ENCODE assay signal across 20 cellular contexts in the genomic region with DNA sequence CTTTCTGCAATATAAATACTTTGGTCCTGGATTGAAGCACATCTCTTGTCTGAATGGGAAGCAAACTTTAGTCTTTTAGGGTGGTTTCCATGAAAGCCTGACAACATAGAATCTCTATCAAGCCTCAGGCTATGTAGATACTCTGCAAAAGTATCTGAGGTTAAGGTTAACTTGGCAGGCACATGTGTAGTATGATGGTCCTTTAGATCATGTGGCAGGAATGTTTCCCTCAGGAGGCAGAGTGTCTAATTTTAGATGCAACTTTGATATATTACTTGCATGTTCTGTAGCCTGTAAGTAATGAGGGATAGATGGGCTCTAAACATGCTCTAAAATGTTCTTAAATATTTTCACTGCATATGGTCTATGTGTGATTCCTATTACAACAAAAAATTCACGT. TPM values are rescaled to one million over a fixed set of nuclear protein-coding genes. Genes with fewer than 3 reads are reported as not detected.
DNase-seq lines count a peak whose midpoint lies in the region; ATAC-seq, FAIRE-seq and TF ChIP-seq lines count a peak whose summit lies in the region.
"Had no signal": no experiment of that assay in that cellular context is flagged by ENCODE, and none has a peak within 500 bp of the region (broad histone marks: within the 10 kb centered on the region; RNA-seq: fewer than 3 reads in every experiment).

No MANE protein-coding gene starts in this region.

- WGBS in heart left ventricle, 4 donors = 70 to 76% (median 72%) methylated on average over 1 of the region's 1 CpG
- WGBS in K562 (ENCODE audit: insufficient coverage, low coverage, missing lambda C conversion rate) = 19% methylated on average over 1 of the region's 1 CpG

- no peaks in the 10 kb centered on the region for H3K9me1 ChIP-seq in K562 (ENCODE audit: control insufficient read depth, insufficient read depth, low read length)

- H3K27me3 ChIP-seq in heart left ventricle = peaks cover 0 to 45% (median 22%) of the 10 kb centered on the region in 9 donors
- H3K27me3 ChIP-seq in Loucy (ENCODE audit: insufficient read depth, low read length, poor library complexity, severe bottlenecking) = peaks cover 16% of the 10 kb centered on the region
- no peaks in the 10 kb centered on the region for H3K27me3 ChIP-seq in K562 (ENCODE audit: control insufficient read depth in 2 of 2, insufficient read depth in 2 of 2, low read length in 2 of 2)
- H3K27me3 ChIP-seq in effector memory CD4-positive, alpha-beta T cell (replicated peaks; ENCODE audit: control insufficient read depth, insufficient read depth, low read length, poor library complexity, severe bottlenecking) = no peaks in the 10 kb centered on the region

- no peaks in the 10 kb centered on the region for H3K36me3 ChIP-seq in heart left ventricle
- peaks cover 95% of the 10 kb centered on the region for H3K36me3 ChIP-seq in Loucy (ENCODE audit: insufficient read depth, low read length)
- peaks cover 95% of the 10 kb centered on the region for H3K36me3 ChIP-seq in K562 (ENCODE audit: control insufficient read depth, insufficient read depth, low read length)
- no peaks in the 10 kb centered on the region for H3K36me3 ChIP-seq in effector memory CD4-positive, alpha-beta T cell (ENCODE audit: control insufficient read depth, insufficient read depth, low read length)

- H3K9ac ChIP-seq in Loucy (ENCODE audit: low read depth, low read length, poor library complexity, severe bottlenecking) = peak overlapping the region; percentile 97
- H3K9ac ChIP-seq in K562 (ENCODE audit: insufficient read depth in 1 of 2, low read depth in 2 of 2, low read length in 2 of 2) = no peak overlapping the region
- H3K9ac ChIP-seq: KMS-11, SK-N-SH had no signal

- no peaks in the 10 kb centered on the region for H3K9me2 ChIP-seq in Loucy (replicated peaks; ENCODE audit: low read depth, low read length)
- H3K9me2 ChIP-seq: SK-N-SH had no signal

- peak; percentile 20 for ATAC-seq in left ventricle myocardium superior
- no peak for ATAC-seq in heart left ventricle
- no peak for ATAC-seq in K562
- ATAC-seq: GM23338, HCT116 had no signal

- peaks cover 99% of the 10 kb centered on the region for H3K79me2 ChIP-seq in Loucy (ENCODE audit: insufficient read depth, low read length)
- peaks cover 82% of the 10 kb centered on the region for H3K79me2 ChIP-seq in K562 (ENCODE audit: control insufficient read depth, insufficient read depth, low read length)

- no peak for TF ChIP-seq CTCF in heart left ventricle (IDR thresholded peaks at IDR 0.05)
- no peak for TF ChIP-seq CTCF in Loucy (conservative IDR thresholded peaks at IDR 0.05; ENCODE audit: low read length)
- no peak for TF ChIP-seq CTCF in K562 (IDR thresholded peaks at IDR 0.05 in 2 of 3, conservative IDR thresholded peaks at IDR 0.05 in 1 of 3; ENCODE audit: insufficient read depth in 2 of 3, low read depth in 1 of 3, low read length in 3 of 3)

- no peak overlapping the region for H3K4me3 ChIP-seq in heart left ventricle
- H3K4me3 ChIP-seq in Loucy (ENCODE audit: low read length, poor library complexity, severe bottlenecking) = peak overlapping the region; percentile 89
- no peak overlapping the region for H3K4me3 ChIP-seq in K562
- H3K4me3 ChIP-seq in effector memory CD4-positive, alpha-beta T cell (ENCODE audit: insufficient read depth, low read depth, low read length, poor library complexity, severe bottlenecking) = no peak overlapping the region
- H3K4me3 ChIP-seq: GM23338 had no signal

- peaks cover 98% of the 10 kb centered on the region for H4K20me1 ChIP-seq in Loucy (ENCODE audit: insufficient read depth, low read length, poor library complexity, severe bottlenecking)
- H4K20me1 ChIP-seq in K562 (replicated peaks; ENCODE audit: control insufficient read depth, insufficient read depth, low read length) = no peaks in the 10 kb centered on the region

- no peak for TF ChIP-seq EP300 in K562 (IDR thresholded peaks at IDR 0.05; ENCODE audit: low read length)

- CTCF ChIA-PET in K562 (lab: Yijun Ruan, JAX; ENCODE audit: low intra/inter-chr PET ratio) = no interaction called here

- BruUV-seq in K562 (replicated peaks; lab: Mats Ljungman, UMichigan) = no TSS peak

- no peak for TF ChIP-seq POLR2A in heart left ventricle (IDR thresholded peaks at IDR 0.05)
- no peak for TF ChIP-seq POLR2A in K562 (conservative IDR thresholded peaks at IDR 0.05)

- H3F3A ChIP-seq in Loucy (ENCODE audit: low read depth) = peaks cover 17% of the 10 kb centered on the region; the same call in 1 of the 2 replicates

- in situ Hi-C loops in K562 (cut with MboI) = loop anchor here (5.0 to 10.0 kb wide), 2 partner anchors 42 to 235 kb away; no protein-coding TSS in a partner anchor

- H2AFZ ChIP-seq in Loucy (ENCODE audit: low read length) (no peak overlapping the region), K562 (ENCODE audit: low read depth, low read length) (no peak overlapping the region)
- H2AFZ ChIP-seq: GM23338 had no signal

- H3K4me2 ChIP-seq in Loucy (ENCODE audit: low read depth, low read length, poor library complexity, severe bottlenecking) (peak overlapping the region; percentile 86), K562 (ENCODE audit: insufficient read depth, low read length) (no peak overlapping the region)
- H3K4me2 ChIP-seq: GM23338, KMS-11, SK-N-SH had no signal

- no peak for TF ChIP-seq RAD21 in K562 (CRISPR knock-in tag; conservative IDR thresholded peaks at IDR 0.05 in 1 of 2, IDR thresholded peaks at IDR 0.05 in 1 of 2)

- H3K9me3 ChIP-seq in heart left ventricle (no peaks in the 10 kb centered on the region), Loucy (ENCODE audit: insufficient read depth, low read depth, low read length) (no peaks in the 10 kb centered on the region), K562 (replicated peaks; ENCODE audit: control insufficient read depth, insufficient read depth, low read depth, low read length) (peaks cover 6% of the 10 kb centered on the region; the same call in 1 of the 2 replicates)
- no peaks in the 10 kb centered on the region for H3K9me3 ChIP-seq in effector memory CD4-positive, alpha-beta T cell (ENCODE audit: control insufficient read depth, low read length)
- H3K9me3 ChIP-seq: SK-N-SH had no signal

- no peak overlapping the region for H3K27ac ChIP-seq in heart left ventricle
- H3K27ac ChIP-seq in K562 (ENCODE audit: extremely low read depth, low read depth, low read length) = peak overlapping the region; percentile 87; the same call in 1 of the 3 replicates
- H3K27ac ChIP-seq in effector memory CD4-positive, alpha-beta T cell (ENCODE audit: insufficient read depth, low read length, poor library complexity, severe bottlenecking) = no peak overlapping the region
- H3K27ac ChIP-seq: KMS-11 had no signal

- intact Hi-C loops in left ventricle myocardium superior (cut with micrococcal nuclease) = no loop called here
- intact Hi-C loops in heart left ventricle (cut with DNase I) = loop anchor here in 1 of 10 donors (10.0 kb wide), 1 partner anchor 1325 kb away; no protein-coding TSS in a partner anchor
- intact Hi-C loops in K562 (cut with micrococcal nuclease) = loop anchor here (10.0 kb wide), 1 partner anchor 1235 kb away; a partner anchor contains a TSS

- FAIRE-seq in K562 (lab: Jason Lieb, UNC) = no peak
- FAIRE-seq: A204.1 had no signal

- peaks cover 0 to 11% (median 0%) of the 10 kb centered on the region in 12 donors for H3K4me1 ChIP-seq in heart left ventricle
- H3K4me1 ChIP-seq in Loucy (ENCODE audit: insufficient read depth, low read length, poor library complexity, severe bottlenecking) = peaks cover 92% of the 10 kb centered on the region
- H3K4me1 ChIP-seq in K562 (replicated peaks in 1 of 2; ENCODE audit: control insufficient read depth in 2 of 2, insufficient read depth in 2 of 2, low read length in 2 of 2) = peaks cover 17 to 69% of the 10 kb centered on the region in 2 experiments
- H3K4me1 ChIP-seq in effector memory CD4-positive, alpha-beta T cell (ENCODE audit: control insufficient read depth, insufficient read depth, low read length, poor library complexity, severe bottlenecking) = no peaks in the 10 kb centered on the region

- POLR2A ChIA-PET in K562 (lab: Yijun Ruan, JAX) = interaction anchor here (1.3 to 2.1 kb wide), 3 partner anchors 8 to 41 kb away, joined by 3 to 6 read pairs (median 5); a partner anchor contains a TSS

- DNase-seq in left ventricle myocardium superior = no peak
- DNase-seq in heart left ventricle = no peak
- no peak for DNase-seq in K562 (ENCODE audit: extremely low read depth in 1 of 4, low spot score in 3 of 4)
- DNase-seq in activated naive CD4-positive, alpha-beta T cell treated with anti-CD3 and anti-CD28 coated beads, Interleukin-2, amount 50 U/mL, for 16 hours = no peak
- no peak for DNase-seq in AML-193 (lab: John Stamatoyannopoulos, UW)
- DNase-seq in effector memory CD4-positive, alpha-beta T cell = no peak
- DNase-seq: CD8-positive, alpha-beta memory T cell; NCI-H1105; NCI-H1694 treated with DMSO at 0.1 percent for 48 hours; NCI-H510A treated with DMSO at 0.1 percent for 48 hours; NCI-H774; RPMI8226; SHP77 treated with DMSO at 0.1 percent for 48 hours; SK-N-SH had no signal

TF ChIP-seq in K562, 482 proteins besides CTCF, POLR2A, EP300 and RAD21 (continues in another document):
- no peak for TF ChIP-seq XRCC3 (IDR thresholded peaks at IDR 0.05)

RNA-seq across cellular contexts. Expression of a gene that starts 8.2 kb away (rescaled TPM):
- total RNA-seq in left ventricle myocardium superior (0.15 TPM), heart left ventricle (under 1 TPM in 3 of 9 donors, not detected in 6; 0.12 to 0.53 (median 0.20) TPM), K562 (2014; rRNA removed) (116 and 117 TPM in 2 replicates), K562 (2014; rRNA removed; fragmentation: Illumina TruSeq; extraction: Trizol) (149 and 170 TPM in 2 replicates), K562 (2015; rRNA removed; fragmentation: Illumina TruSeq; extraction: Trizol) (215 and 218 TPM in 2 replicates), K562 (2021) (140 and 142 TPM in 2 replicates)
- polyA plus RNA-seq in heart left ventricle (not detected), K562 (2011; rRNA removed) (82.6 and 94.1 TPM in 2 replicates), K562 (2014; fragmentation: Illumina TruSeq; extraction: Trizol) (133 and 185 TPM in 2 replicates), K562 (2014; fragmentation: Nextera tagmentation; extraction: Ambion mirVana) (10 to 100 TPM; 35.8 to 44.1 TPM), K562 (2014; rRNA removed) (153 and 155 TPM in 2 replicates)
- total RNA-seq in K562 (2011; cell fraction: chromatin; rRNA removed; ENCODE audit: low replicate concordance) = 136 and 323 TPM in 2 replicates
- total RNA-seq in K562 (2011; cell fraction: nucleolus; rRNA removed) = 63.7 and 97.6 TPM in 2 replicates
- 152 and 301 TPM in 2 replicates for total RNA-seq in K562 (2011; cell fraction: nucleoplasm; rRNA removed)
- 49.6 and 73.2 TPM in 2 replicates for polyA plus RNA-seq in K562 (2011; cell fraction: cytosol; rRNA removed)
- 131 and 141 TPM in 2 replicates for polyA plus RNA-seq in K562 (2011; cell fraction: nucleus; rRNA removed)
- polyA plus RNA-seq in K562 (2012) = 106 and 145 TPM in 2 replicates
- 153 and 187 TPM in 2 replicates for polyA minus RNA-seq in K562 (2011; rRNA and poly(A)+ RNA removed)
- 73.2 and 75.5 TPM in 2 replicates for polyA minus RNA-seq in K562 (2011; cell fraction: cytosol; rRNA and poly(A)+ RNA removed)
- polyA minus RNA-seq in K562 (2011; cell fraction: nucleus; rRNA and poly(A)+ RNA removed) = 136 and 220 TPM in 2 replicates
- total RNA-seq: G401 had no signal

Comparison
In these comparisons a context has a peak if more than half of its experiments do, and no peak if none do; other contexts are left out.
1. RNA of a gene that starts 8.2 kb away (total RNA-seq): 63.7 to 323 TPM in K562; 0.15 TPM in left ventricle myocardium superior (single experiment) and 0.12 to 0.53 TPM in heart left ventricle; every median in the first group is over 10 times any median in the second.